10 cellular contexts compared by ENCODE assay signal in genomic region chr22:39290724-39291161, GRCh38. TPM values are rescaled to one million over a fixed set of nuclear protein-coding genes. Genes with fewer than 3 reads are reported as not detected.
DNase-seq lines count a peak whose midpoint lies in the region; ATAC-seq, FAIRE-seq and TF ChIP-seq lines count a peak whose summit lies in the region.
"Had no signal": no experiment of that assay in that cellular context is flagged by ENCODE, and none has a peak within 500 bp of the region (broad histone marks: within the 10 kb centered on the region; RNA-seq: fewer than 3 reads in every experiment).

No MANE protein-coding gene starts in this region.

- peak overlapping the region; percentile 48 for H4K91ac ChIP-seq in trophoblast cell (ENCODE audit: low read depth, low read length)

- no peak overlapping the region for H3K27ac ChIP-seq in cardiac muscle cell
- H3K27ac ChIP-seq in trophoblast cell (ENCODE audit: low read depth, low read length) = no peak overlapping the region
- H3K27ac ChIP-seq: KMS-11 had no signal

- peaks cover 11% of the 10 kb centered on the region for H3K4me1 ChIP-seq in cardiac muscle cell (ENCODE audit: low read depth)
- H3K4me1 ChIP-seq in trophoblast cell (ENCODE audit: control insufficient read depth in 1 of 2, insufficient read depth in 2 of 2, low read length in 2 of 2) = peaks cover 52% of the 10 kb centered on the region in 2 experiments

- no peak overlapping the region for H3K4me2 ChIP-seq in trophoblast cell (ENCODE audit: low read length)
- H3K4me2 ChIP-seq: KMS-11 had no signal

- peak overlapping the region; percentile 8 for H4K8ac ChIP-seq in trophoblast cell (ENCODE audit: low read depth, low read length)

- H2AK5ac ChIP-seq in trophoblast cell (ENCODE audit: low read length) = peak overlapping the region; percentile 67

- H4K12ac ChIP-seq in trophoblast cell (ENCODE audit: low read depth, low read length) = no peak overlapping the region

- TF ChIP-seq CTCF in GM12865 (IDR thresholded peaks at IDR 0.05; ENCODE audit: insufficient read depth, low read depth, low read length, missing control alignments) (no peak), cardiac muscle cell (IDR thresholded peaks at IDR 0.05; ENCODE audit: low read depth, low read length) (no peak)

- H3K79me2 ChIP-seq in trophoblast cell (ENCODE audit: control insufficient read depth, insufficient read depth, low read length, poor library complexity) = no peaks in the 10 kb centered on the region

- no peak overlapping the region for H3K4me3 Mint-ChIP-seq in activated T-cell treated with anti-CD3 and anti-CD28 coated beads, Interleukin-2, amount 50 U/mL, for 72 hours

- H3K36me3 Mint-ChIP-seq in activated T-cell treated with anti-CD3 and anti-CD28 coated beads, Interleukin-2, amount 50 U/mL, for 72 hours (ENCODE audit: insufficient read depth in 2 of 2) = no peaks in the 10 kb centered on the region

- DNase-seq in GM12865 (ENCODE audit: low read depth) (peak; percentile 30), cardiac muscle cell (ENCODE audit: low read depth in 1 of 2, low spot score in 1 of 2) (peak; percentile 38 to 65), trophoblast cell (peak; percentile 84 to 93), GM19239 (ENCODE audit: insufficient read length, low spot score) (no peak)
- DNase-seq in activated CD4-positive, CD25-positive, alpha-beta regulatory T cell (lab: John Stamatoyannopoulos, UW) = no peak
- no peak for DNase-seq in stimulated activated CD4-positive, alpha-beta T cell treated with anti-CD3 and anti-CD28 coated beads, Interleukin-12 subunit alpha, Interleukin-12 subunit beta, amount 100 ng/mL, for 4 hours
- DNase-seq in activated T-cell treated with anti-CD3 and anti-CD28 coated beads, Interleukin-2, amount 50 U/mL, for 72 hours = no peak
- DNase-seq: activated CD4-positive, alpha-beta T cell treated with anti-CD3 and anti-CD28 coated beads for 4 hours had no signal

- no peak overlapping the region for H2AFZ ChIP-seq in trophoblast cell (ENCODE audit: insufficient read depth, low read length, poor library complexity)

- H3K9me3 ChIP-seq in cardiac muscle cell (ENCODE audit: low read depth) = no peaks in the 10 kb centered on the region
- no peaks in the 10 kb centered on the region for H3K9me3 ChIP-seq in trophoblast cell (ENCODE audit: insufficient read depth, low read depth, low read length)

- no peak overlapping the region for H3K4ac ChIP-seq in trophoblast cell (ENCODE audit: low read depth, low read length)

- H3K4me3 ChIP-seq in GM12865 (ENCODE audit: low read depth, low read length) (no peak overlapping the region), cardiac muscle cell (no peak overlapping the region), trophoblast cell (ENCODE audit: low read depth, low read length) (no peak overlapping the region)

- peaks cover 30% of the 10 kb centered on the region for H3K79me1 ChIP-seq in trophoblast cell (ENCODE audit: low read length)

- no peak overlapping the region for H3K9ac ChIP-seq in trophoblast cell (ENCODE audit: low read length)
- H3K9ac ChIP-seq: KMS-11 had no signal

- peaks cover 13% of the 10 kb centered on the region for H3K4me1 Mint-ChIP-seq in activated T-cell treated with anti-CD3 and anti-CD28 coated beads, Interleukin-2, amount 50 U/mL, for 72 hours (ENCODE audit: low read depth)

- no peak overlapping the region for H3K27ac Mint-ChIP-seq in activated T-cell treated with anti-CD3 and anti-CD28 coated beads, Interleukin-2, amount 50 U/mL, for 72 hours

- peak overlapping the region; percentile 3 for H2BK120ac ChIP-seq in trophoblast cell (ENCODE audit: insufficient read depth, low read length, poor library complexity)

- peak overlapping the region; percentile 50 for H3K14ac ChIP-seq in trophoblast cell (ENCODE audit: low read length)

- H3K27me3 ChIP-seq in cardiac muscle cell (no peaks in the 10 kb centered on the region), trophoblast cell (ENCODE audit: insufficient read depth, low read length) (no peaks in the 10 kb centered on the region)

- peak; percentile 52 for ATAC-seq in SK-N-SH treated with all-trans-retinoic acid at 6 μM for 48 hours
- no peak for ATAC-seq in activated T-cell treated with anti-CD3 and anti-CD28 coated beads, Interleukin-2, amount 50 U/mL, for 72 hours (replicated peaks in 1 of 2)

- peak overlapping the region; percentile 44 for H2BK12ac ChIP-seq in trophoblast cell (ENCODE audit: low read length)

- H3K23ac ChIP-seq in trophoblast cell (ENCODE audit: low read length) = no peak overlapping the region

- no peaks in the 10 kb centered on the region for H3K9me3 Mint-ChIP-seq in activated T-cell treated with anti-CD3 and anti-CD28 coated beads, Interleukin-2, amount 50 U/mL, for 72 hours

- peak overlapping the region; percentile 24 for H3K18ac ChIP-seq in trophoblast cell (ENCODE audit: low read length)

- peak overlapping the region; percentile 10 for H2BK5ac ChIP-seq in trophoblast cell (ENCODE audit: low read depth, low read length, poor library complexity)

- H3K27me3 Mint-ChIP-seq in activated T-cell treated with anti-CD3 and anti-CD28 coated beads, Interleukin-2, amount 50 U/mL, for 72 hours (ENCODE audit: low read depth) = no peaks in the 10 kb centered on the region

- no peak for FAIRE-seq in GM19239 (lab: Jason Lieb, UNC)

- H3K36me3 ChIP-seq in cardiac muscle cell = no peaks in the 10 kb centered on the region
- H3K36me3 ChIP-seq in trophoblast cell (ENCODE audit: control insufficient read depth in 1 of 2, insufficient read depth in 2 of 2, low read length in 2 of 2) = no peaks in the 10 kb centered on the region

- no CpG with 5 or more reads among the region's 17 CpGs for WGBS in trophoblast cell (ENCODE audit: extremely low coverage, insufficient coverage, insufficient read length)

TF ChIP-seq in SK-N-SH treated with all-trans-retinoic acid at 6 μM for 48 hours, 23 proteins besides CTCF, POLR2A, EP300 and RAD21 (continues in another document):
- TF ChIP-seq PATZ1 (CRISPR knock-in tag; IDR thresholded peaks at IDR 0.05; ENCODE audit: borderline replicate concordance) (no peak), ZFP3 (CRISPR knock-in tag; IDR thresholded peaks at IDR 0.05) (no peak), RARB (CRISPR knock-in tag; IDR thresholded peaks at IDR 0.05) (no peak), TOX (CRISPR knock-in tag; IDR thresholded peaks at IDR 0.05; ENCODE audit: borderline replicate concordance) (no peak), CREB5 (CRISPR knock-in tag; IDR thresholded peaks at IDR 0.05; ENCODE audit: low read depth) (no peak), CSDC2 (CRISPR knock-in tag; IDR thresholded peaks at IDR 0.05) (no peak), POU6F1 (CRISPR knock-in tag; IDR thresholded peaks at IDR 0.05; ENCODE audit: borderline replicate concordance, low read depth) (no peak)

RNA-seq across cellular contexts. Expression of gene RPL3, which starts 28.7 kb away (rescaled TPM):
- total RNA-seq in cardiac muscle cell = 2,304 and 2,959 TPM in 2 replicates
- 1,107 and 1,423 TPM in 2 replicates for polyA plus RNA-seq in cardiac muscle cell
- polyA plus RNA-seq in trophoblast cell (2013) = 1,456 and 1,519 TPM in 2 replicates
- total RNA-seq in activated T-cell treated with anti-CD3 and anti-CD28 coated beads, Interleukin-2, amount 50 U/mL, for 72 hours = 1,000 to 10,000 TPM; 3,380 to 3,455 TPM

RNA-seq across cellular contexts. Expression of gene PDGFB, which starts 46.0 kb away (rescaled TPM):
- 15.3 and 18.2 TPM in 2 replicates for total RNA-seq in cardiac muscle cell
- polyA plus RNA-seq in cardiac muscle cell = 8.6 and 9.8 TPM in 2 replicates
- 16.2 and 16.3 TPM in 2 replicates for polyA plus RNA-seq in trophoblast cell (2013)
- total RNA-seq in activated T-cell treated with anti-CD3 and anti-CD28 coated beads, Interleukin-2, amount 50 U/mL, for 72 hours = 1 to 10 TPM; 2.9 to 4.6 TPM

RNA-seq across cellular contexts. Expression of gene SYNGR1, which starts 59.0 kb away (rescaled TPM):
- 40.7 and 61.8 TPM in 2 replicates for total RNA-seq in cardiac muscle cell
- 81.9 and 112 TPM in 2 replicates for polyA plus RNA-seq in cardiac muscle cell
- polyA plus RNA-seq in trophoblast cell (2013) = 20.4 and 21.0 TPM in 2 replicates
- total RNA-seq in activated T-cell treated with anti-CD3 and anti-CD28 coated beads, Interleukin-2, amount 50 U/mL, for 72 hours = 1 to 10 TPM; 4.4 to 5.3 TPM

Comparison
In these comparisons a context has a peak if more than half of its experiments do, and no peak if none do; other contexts are left out.
1. DNase-seq: peak in GM12865 (single experiment), cardiac muscle cell (2 of 2) and trophoblast cell (2 of 2); none in GM19239 (single experiment), activated CD4-positive, CD25-positive, alpha-beta regulatory T cell (0 of 4), stimulated activated CD4-positive, alpha-beta T cell treated with anti-CD3 and anti-CD28 coated beads, Interleukin-12 subunit alpha, Interleukin-12 subunit beta, amount 100 ng/mL, for 4 hours (single experiment) and activated T-cell treated with anti-CD3 and anti-CD28 coated beads, Interleukin-2, amount 50 U/mL, for 72 hours (0 of 2).